21 cellular contexts compared by ENCODE assay signal in the genomic region with DNA sequence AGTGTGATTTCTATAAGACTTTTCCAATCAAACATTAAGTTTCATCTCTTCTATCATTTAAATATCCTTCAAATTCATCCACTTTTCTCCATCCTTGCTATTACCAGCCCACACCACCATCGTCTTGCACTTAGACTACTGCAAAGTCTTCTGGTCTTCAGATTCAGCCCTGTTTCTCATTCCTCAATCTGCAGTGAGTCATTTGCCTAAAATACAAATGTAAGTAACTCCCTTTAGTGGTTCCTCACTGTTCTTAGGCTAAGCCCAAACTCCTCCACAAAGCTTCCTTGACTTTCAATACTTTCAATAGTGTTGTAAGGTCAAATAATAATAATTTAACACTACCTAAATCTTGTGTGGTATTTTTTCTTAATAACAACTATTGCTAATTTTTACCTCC.
DNase-seq lines count a peak whose midpoint lies in the region; ATAC-seq, FAIRE-seq and TF ChIP-seq lines count a peak whose summit lies in the region.
"Had no signal": no experiment of that assay in that cellular context is flagged by ENCODE, and none has a peak within 500 bp of the region (broad histone marks: within the 10 kb centered on the region; RNA-seq: fewer than 3 reads in every experiment).

No MANE protein-coding gene starts in this region.

- no peak overlapping the region for H2BK120ac ChIP-seq in H9 (ENCODE audit: low read depth, low read length, poor library complexity, severe bottlenecking)

- POLR2A ChIA-PET in HepG2 (lab: Yijun Ruan, JAX): no interaction called here

- no peaks in the 10 kb centered on the region for H3K79me1 ChIP-seq in H9 (ENCODE audit: insufficient read depth, low read depth, low read length, poor library complexity, severe bottlenecking)

- H3K18ac ChIP-seq in H9 (ENCODE audit: insufficient read length, low read depth, low read length): no peak overlapping the region

- H4K91ac ChIP-seq in H9 (ENCODE audit: insufficient read length, low read depth, low read length): no peak overlapping the region

- H3K4me2 ChIP-seq in HepG2 (ENCODE audit: low read depth, low read length): no peak overlapping the region
- no peak overlapping the region for H3K4me2 ChIP-seq in H9 (ENCODE audit: insufficient read depth, insufficient read length, low read length)

- H3K9ac ChIP-seq in HepG2 (ENCODE audit: insufficient read depth, low read depth, low read length): no peak overlapping the region
- H3K9ac ChIP-seq in H9 (ENCODE audit: extremely low read depth, insufficient read length, low read length): no peak overlapping the region

- H3K4me1 ChIP-seq in HepG2 (ENCODE audit: insufficient read depth, low read length): no peaks in the 10 kb centered on the region
- H3K4me1 ChIP-seq in right lobe of liver: no peaks in the 10 kb centered on the region
- peaks cover 0 to 6% of the 10 kb centered on the region in 2 donors for H3K4me1 ChIP-seq in left lung
- H3K4me1 ChIP-seq in H9 (ENCODE audit: insufficient read depth, low read length): no peaks in the 10 kb centered on the region

- H3K14ac ChIP-seq in H9 (ENCODE audit: insufficient read depth, low read length): no peak overlapping the region

- H3K23ac ChIP-seq in H9 (ENCODE audit: insufficient read length, low read depth, low read length): no peak overlapping the region

- H3K27ac ChIP-seq in HepG2 (ENCODE audit: extremely low read length, insufficient read depth, low read length) (no peak overlapping the region), right lobe of liver (no peak overlapping the region), left lung (no peak overlapping the region), H9 (ENCODE audit: insufficient read length, low read depth, low read length) (no peak overlapping the region)
- H3K27ac ChIP-seq: neutrophil had no signal

- in situ Hi-C loops in HepG2 (cut with HindIII; ENCODE audit: extremely low pct_ligation_motif_present, low pct_unique_long_range_greater_than_20kb) (loop anchor here (10.0 kb wide), 1 partner anchor 629 kb away; no protein-coding TSS in a partner anchor), astrocyte of the spinal cord (cut with HindIII; ENCODE audit: low sequenced_read_pairs) (no loop called here)

- no peak overlapping the region for H3K56ac ChIP-seq in H9 (ENCODE audit: insufficient read length, low read depth, low read length)

- peaks cover 5 to 13% (median 11%) of the 10 kb centered on the region in 3 experiments; a peak in 6 of 7 replicates for H3K36me3 Mint-ChIP-seq in H9 (ENCODE audit: insufficient read depth in 1 of 3, low read depth in 3 of 3)
- peaks cover 36 to 50% of the 10 kb centered on the region in 2 donors for H3K36me3 Mint-ChIP-seq in stimulated activated naive B cell treated with anti-CD40 and anti-IgM and Interleukin-4, amounts not matched to agents 10 μg/mL and 1 μg/mL and 100 μg/mL, for 72 hours

- peaks cover 2 to 27% of the 10 kb centered on the region in 2 experiments; a peak in 3 of 5 replicates for H3K36me3 ChIP-seq in HepG2 (replicated peaks in 1 of 2; ENCODE audit: control insufficient read depth in 1 of 2, insufficient read depth in 2 of 2, low read length in 2 of 2)
- no peaks in the 10 kb centered on the region for H3K36me3 ChIP-seq in right lobe of liver
- peaks cover 0 to 18% of the 10 kb centered on the region in 2 donors for H3K36me3 ChIP-seq in left lung

- H4K8ac ChIP-seq in H9 (replicated peaks; ENCODE audit: insufficient read length, low read depth, low read length): no peak overlapping the region

- peaks cover 0 to 7% of the 10 kb centered on the region in 2 experiments; a peak in 3 of 5 replicates for H3K9me3 Mint-ChIP-seq in H9
- H3K9me3 Mint-ChIP-seq in stimulated activated naive B cell treated with anti-CD40 and anti-IgM and Interleukin-4, amounts not matched to agents 10 μg/mL and 1 μg/mL and 100 μg/mL, for 72 hours: peaks cover 0 to under 1% of the 10 kb centered on the region in 2 donors
- H3K9me3 Mint-ChIP-seq: dendritic cell treated with granulocyte-macrophage colony-stimulating factor and Interleukin-4, amounts not matched to agents 40 ng/mL and 50 ng/mL, for 4 days had no signal

- no peak overlapping the region for H4K5ac ChIP-seq in H9 (ENCODE audit: insufficient read length, low read depth, low read length)

- WGBS in HepG2 (ENCODE audit: low lambda C conversion rate): 92% methylated on average over 1 of the region's 1 CpG
- 89% methylated on average over 1 of the region's 1 CpG for WGBS in right lobe of liver (ENCODE audit: insufficient coverage, low coverage, low lambda C conversion rate, missing lambda C conversion rate)
- 100% methylated on average over 1 of the region's 1 CpG for WGBS in H9 (ENCODE audit: extremely low coverage, insufficient read length, low lambda C conversion rate)

- no peak overlapping the region for H3K4me3 Mint-ChIP-seq in H9
- no peak overlapping the region for H3K4me3 Mint-ChIP-seq in stimulated activated naive B cell treated with anti-CD40 and anti-IgM and Interleukin-4, amounts not matched to agents 10 μg/mL and 1 μg/mL and 100 μg/mL, for 72 hours
- H3K4me3 Mint-ChIP-seq: dendritic cell treated with granulocyte-macrophage colony-stimulating factor and Interleukin-4, amounts not matched to agents 40 ng/mL and 50 ng/mL, for 4 days; stimulated activated naive CD8-positive, alpha-beta T cell treated with anti-CD3 and anti-CD28 coated beads, Interleukin-15, Interleukin-2, amounts not matched to agents 100 ng/mL and 50 ng/mL, for 24 hours; T-helper 1 cell treated with Interleukin-12 subunit alpha and Interleukin-12 subunit beta and Interleukin-4 antibody, amounts not matched to agents 30 μg/mL and 1 μg/mL, for 36 hours had no signal

- H3K27me3 ChIP-seq in HepG2 (ENCODE audit: control insufficient read depth in 1 of 2, insufficient read depth in 2 of 2, low read length in 2 of 2) (no peaks in the 10 kb centered on the region), right lobe of liver (no peaks in the 10 kb centered on the region), left lung (no peaks in the 10 kb centered on the region), H9 (ENCODE audit: insufficient read depth, low read length) (no peaks in the 10 kb centered on the region)
- H3K27me3 ChIP-seq: neutrophil had no signal

- no peaks in the 10 kb centered on the region for H3K79me2 ChIP-seq in HepG2 (ENCODE audit: insufficient read depth, low read length)
- H3K79me2 ChIP-seq in H9 (ENCODE audit: insufficient read depth, low read length): no peaks in the 10 kb centered on the region

- no peaks in the 10 kb centered on the region for H4K20me1 ChIP-seq in HepG2 (ENCODE audit: insufficient read depth, low read length)
- H4K20me1 ChIP-seq in H9 (ENCODE audit: control insufficient read depth, insufficient read depth, insufficient read length): no peaks in the 10 kb centered on the region

- TF ChIP-seq EP300 in HepG2 (IDR thresholded peaks at IDR 0.05; ENCODE audit: low read depth in 2 of 2, low read length in 2 of 2) (no peak), HepG2 (CRISPR knock-in tag; IDR thresholded peaks at IDR 0.05; ENCODE audit: borderline replicate concordance) (no peak)

- H2AFZ ChIP-seq in HepG2 (ENCODE audit: low read length): no peak overlapping the region
- H2AFZ ChIP-seq in H9 (ENCODE audit: low read length): no peak overlapping the region

- peak overlapping the region in 1 of 3 experiments; percentile 53; a peak in 1 of 7 replicates for H3K27ac Mint-ChIP-seq in H9
- no peak overlapping the region for H3K27ac Mint-ChIP-seq in stimulated activated naive B cell treated with anti-CD40 and anti-IgM and Interleukin-4, amounts not matched to agents 10 μg/mL and 1 μg/mL and 100 μg/mL, for 72 hours
- H3K27ac Mint-ChIP-seq: dendritic cell treated with granulocyte-macrophage colony-stimulating factor and Interleukin-4, amounts not matched to agents 40 ng/mL and 50 ng/mL, for 4 days; stimulated activated naive CD8-positive, alpha-beta T cell treated with anti-CD3 and anti-CD28 coated beads, Interleukin-15, Interleukin-2, amounts not matched to agents 100 ng/mL and 50 ng/mL, for 24 hours; T-helper 1 cell treated with Interleukin-12 subunit alpha and Interleukin-12 subunit beta and Interleukin-4 antibody, amounts not matched to agents 30 μg/mL and 1 μg/mL, for 36 hours had no signal

- TF ChIP-seq CTCF in HepG2 (CRISPR knock-in tag; IDR thresholded peaks at IDR 0.05): no peak
- no peak for TF ChIP-seq CTCF in right lobe of liver (IDR thresholded peaks at IDR 0.05)
- TF ChIP-seq CTCF in astrocyte of the spinal cord (IDR thresholded peaks at IDR 0.05; ENCODE audit: low read depth, low read length): no peak
- TF ChIP-seq CTCF in left lung (IDR thresholded peaks at IDR 0.05): no peak
- no peak for TF ChIP-seq CTCF in H9 (conservative IDR thresholded peaks at IDR 0.05)

- H3K27me3 Mint-ChIP-seq in H9 (ENCODE audit: low read depth): no peaks in the 10 kb centered on the region
- H3K27me3 Mint-ChIP-seq in stimulated activated naive B cell treated with anti-CD40 and anti-IgM and Interleukin-4, amounts not matched to agents 10 μg/mL and 1 μg/mL and 100 μg/mL, for 72 hours: no peaks in the 10 kb centered on the region
- H3K27me3 Mint-ChIP-seq: dendritic cell treated with granulocyte-macrophage colony-stimulating factor and Interleukin-4, amounts not matched to agents 40 ng/mL and 50 ng/mL, for 4 days; stimulated activated naive CD8-positive, alpha-beta T cell treated with anti-CD3 and anti-CD28 coated beads, Interleukin-15, Interleukin-2, amounts not matched to agents 100 ng/mL and 50 ng/mL, for 24 hours had no signal

- no peak overlapping the region for H3K4me3 ChIP-seq in HepG2 (replicated peaks in 1 of 3; ENCODE audit: insufficient read depth in 1 of 3, low read depth in 2 of 3, low read length in 3 of 3)
- H3K4me3 ChIP-seq in right lobe of liver: no peak overlapping the region
- no peak overlapping the region for H3K4me3 ChIP-seq in astrocyte of the spinal cord (ENCODE audit: low read depth, low read length)
- H3K4me3 ChIP-seq in left lung: no peak overlapping the region
- H3K4me3 ChIP-seq: lung, skin epidermis had no signal

- H2BK5ac ChIP-seq in H9 (ENCODE audit: insufficient read length, low read length): no peak overlapping the region

- H2AK5ac ChIP-seq in H9 (ENCODE audit: insufficient read length, low read length): no peak overlapping the region

- TSS peak; percentile 13 for BruUV-seq in HepG2 (replicated peaks; lab: Mats Ljungman, UMichigan)

- peaks cover 3 to 4% of the 10 kb centered on the region in 2 experiments; a peak in 3 of 4 replicates for H3K4me1 Mint-ChIP-seq in H9
- peaks cover 0 to 7% of the 10 kb centered on the region in 2 donors for H3K4me1 Mint-ChIP-seq in stimulated activated naive B cell treated with anti-CD40 and anti-IgM and Interleukin-4, amounts not matched to agents 10 μg/mL and 1 μg/mL and 100 μg/mL, for 72 hours

- H3K23me2 ChIP-seq in H9 (ENCODE audit: insufficient read length, low read depth, low read length, poor library complexity, severe bottlenecking): no peaks in the 10 kb centered on the region

- H3K9me3 ChIP-seq in HepG2 (ENCODE audit: low read length) (no peaks in the 10 kb centered on the region), right lobe of liver (no peaks in the 10 kb centered on the region), left lung (no peaks in the 10 kb centered on the region), H9 (ENCODE audit: control insufficient read depth, low read depth, low read length) (no peaks in the 10 kb centered on the region)
- H3K9me3 ChIP-seq: neutrophil had no signal

- no peak for TF ChIP-seq RAD21 in HepG2 (CRISPR knock-in tag; IDR thresholded peaks at IDR 0.05)

- CTCF ChIA-PET in HepG2 (lab: Yijun Ruan, JAX; ENCODE audit: low intra/inter-chr PET ratio, low total read pairs): no interaction called here

- no peak for ATAC-seq in HepG2
- ATAC-seq in right lobe of liver: no peak
- peak; percentile 41 for ATAC-seq in left lung
- no peak for ATAC-seq in stimulated activated naive B cell treated with anti-CD40 and anti-IgM and Interleukin-4, amounts not matched to agents 10 μg/mL and 1 μg/mL and 100 μg/mL, for 72 hours (replicated peaks)
- ATAC-seq: esophagus mucosa had no signal

- no peak overlapping the region for H2BK15ac ChIP-seq in H9 (ENCODE audit: low read depth, low read length)

- intact Hi-C loops in HepG2 (cut with micrococcal nuclease; ENCODE audit: unreplicated experiment) (loop anchor here (10.0 kb wide), 2 partner anchors 339 to 1319 kb away; no protein-coding TSS in a partner anchor), right lobe of liver (cut with DNase I) (no loop called here), left lung (cut with DNase I) (no loop called here)

- FAIRE-seq in HepG2 (lab: Jason Lieb, UNC): no peak

- DNase-seq in HepG2 (ENCODE audit: low spot score) (no peak), right lobe of liver (no peak), astrocyte of the spinal cord (ENCODE audit: low read depth, low spot score) (peak; percentile 24), left lung (no peak), H9 (no peak), T-helper 1 cell (no peak)
- no peak for DNase-seq in stimulated activated CD4-positive, alpha-beta T cell treated with anti-CD3 and anti-CD28 coated beads, Interleukin-4, amount 100 ng/mL, for 1 hour
- DNase-seq in stimulated activated naive B cell treated with anti-CD40 and anti-IgM and Interleukin-4, amounts not matched to agents 10 μg/mL and 1 μg/mL and 100 μg/mL, for 72 hours: no peak
- DNase-seq: activated CD4-positive, alpha-beta T cell treated with anti-CD3 and anti-CD28 coated beads for 4 hours; activated T-cell treated with anti-CD3 and anti-CD28 coated beads for 4 hours; amniotic stem cell; GOT3; NCI-H1417 treated with DMSO at 0.1 percent for 48 hours; NCI-H510A treated with DMSO at 0.1 percent for 48 hours had no signal

- H2BK20ac ChIP-seq in H9 (ENCODE audit: low read depth, low read length, poor library complexity, severe bottlenecking): no peak overlapping the region

- H3K4ac ChIP-seq in H9 (ENCODE audit: low read depth, low read length): no peak overlapping the region

- no peak overlapping the region for H2BK12ac ChIP-seq in H9 (ENCODE audit: insufficient read length, low read depth, low read length)

- no peak overlapping the region for H3T11ph ChIP-seq in H9 (ENCODE audit: low read length)

- TF ChIP-seq POLR2A in HepG2 (IDR thresholded peaks at IDR 0.05; ENCODE audit: insufficient read depth in 1 of 2, low read depth in 2 of 2, low read length in 2 of 2) (no peak), right lobe of liver (IDR thresholded peaks at IDR 0.05) (no peak)
